1 cellular context compared by ENCODE assay signal in the genomic region with DNA sequence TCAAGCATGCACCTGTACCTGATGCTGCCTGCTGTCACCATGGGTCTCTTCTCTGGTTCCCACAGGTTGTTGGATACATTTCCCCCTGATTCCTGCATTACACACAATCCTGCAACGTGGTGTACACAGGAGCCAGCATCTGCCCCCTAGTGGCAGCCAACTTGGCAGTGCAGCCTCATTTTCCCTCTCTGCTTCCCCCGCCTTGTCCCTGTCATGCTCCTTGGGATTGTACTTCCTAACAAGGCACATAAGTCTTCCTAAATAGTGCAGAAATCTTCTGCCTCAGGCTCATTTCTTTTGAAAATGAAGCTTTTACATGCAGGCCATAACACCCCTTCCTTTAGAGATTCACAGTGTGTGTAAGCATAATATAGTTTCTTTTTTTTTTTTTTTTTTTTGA.
TF ChIP-seq lines count a peak whose summit lies in the region.

No MANE protein-coding gene starts in this region.

TF ChIP-seq in WTC11, 78 proteins besides CTCF, POLR2A, EP300 and RAD21 (continued from another document):
- TF ChIP-seq, protein P1, sequence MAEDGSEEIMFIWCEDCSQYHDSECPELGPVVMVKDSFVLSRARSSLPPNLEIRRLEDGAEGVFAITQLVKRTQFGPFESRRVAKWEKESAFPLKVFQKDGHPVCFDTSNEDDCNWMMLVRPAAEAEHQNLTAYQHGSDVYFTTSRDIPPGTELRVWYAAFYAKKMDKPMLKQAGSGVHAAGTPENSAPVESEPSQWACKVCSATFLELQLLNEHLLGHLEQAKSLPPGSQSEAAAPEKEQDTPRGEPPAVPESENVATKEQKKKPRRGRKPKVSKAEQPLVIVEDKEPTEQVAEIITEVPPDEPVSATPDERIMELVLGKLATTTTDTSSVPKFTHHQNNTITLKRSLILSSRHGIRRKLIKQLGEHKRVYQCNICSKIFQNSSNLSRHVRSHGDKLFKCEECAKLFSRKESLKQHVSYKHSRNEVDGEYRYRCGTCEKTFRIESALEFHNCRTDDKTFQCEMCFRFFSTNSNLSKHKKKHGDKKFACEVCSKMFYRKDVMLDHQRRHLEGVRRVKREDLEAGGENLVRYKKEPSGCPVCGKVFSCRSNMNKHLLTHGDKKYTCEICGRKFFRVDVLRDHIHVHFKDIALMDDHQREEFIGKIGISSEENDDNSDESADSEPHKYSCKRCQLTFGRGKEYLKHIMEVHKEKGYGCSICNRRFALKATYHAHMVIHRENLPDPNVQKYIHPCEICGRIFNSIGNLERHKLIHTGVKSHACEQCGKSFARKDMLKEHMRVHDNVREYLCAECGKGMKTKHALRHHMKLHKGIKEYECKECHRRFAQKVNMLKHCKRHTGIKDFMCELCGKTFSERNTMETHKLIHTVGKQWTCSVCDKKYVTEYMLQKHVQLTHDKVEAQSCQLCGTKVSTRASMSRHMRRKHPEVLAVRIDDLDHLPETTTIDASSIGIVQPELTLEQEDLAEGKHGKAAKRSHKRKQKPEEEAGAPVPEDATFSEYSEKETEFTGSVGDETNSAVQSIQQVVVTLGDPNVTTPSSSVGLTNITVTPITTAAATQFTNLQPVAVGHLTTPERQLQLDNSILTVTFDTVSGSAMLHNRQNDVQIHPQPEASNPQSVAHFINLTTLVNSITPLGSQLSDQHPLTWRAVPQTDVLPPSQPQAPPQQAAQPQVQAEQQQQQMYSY (CRISPR knock-in tag; IDR thresholded peaks at IDR 0.05), result no peak
- TF ChIP-seq, protein P2, sequence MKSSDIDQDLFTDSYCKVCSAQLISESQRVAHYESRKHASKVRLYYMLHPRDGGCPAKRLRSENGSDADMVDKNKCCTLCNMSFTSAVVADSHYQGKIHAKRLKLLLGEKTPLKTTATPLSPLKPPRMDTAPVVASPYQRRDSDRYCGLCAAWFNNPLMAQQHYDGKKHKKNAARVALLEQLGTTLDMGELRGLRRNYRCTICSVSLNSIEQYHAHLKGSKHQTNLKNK (CRISPR knock-in tag; IDR thresholded peaks at IDR 0.05), result no peak
- TF ChIP-seq GABPB1 (CRISPR knock-in tag; IDR thresholded peaks at IDR 0.05), result no peak
- no peak for TF ChIP-seq TCF7 (CRISPR knock-in tag; IDR thresholded peaks at IDR 0.05; ENCODE audit: low read depth)
- TF ChIP-seq, protein P3, sequence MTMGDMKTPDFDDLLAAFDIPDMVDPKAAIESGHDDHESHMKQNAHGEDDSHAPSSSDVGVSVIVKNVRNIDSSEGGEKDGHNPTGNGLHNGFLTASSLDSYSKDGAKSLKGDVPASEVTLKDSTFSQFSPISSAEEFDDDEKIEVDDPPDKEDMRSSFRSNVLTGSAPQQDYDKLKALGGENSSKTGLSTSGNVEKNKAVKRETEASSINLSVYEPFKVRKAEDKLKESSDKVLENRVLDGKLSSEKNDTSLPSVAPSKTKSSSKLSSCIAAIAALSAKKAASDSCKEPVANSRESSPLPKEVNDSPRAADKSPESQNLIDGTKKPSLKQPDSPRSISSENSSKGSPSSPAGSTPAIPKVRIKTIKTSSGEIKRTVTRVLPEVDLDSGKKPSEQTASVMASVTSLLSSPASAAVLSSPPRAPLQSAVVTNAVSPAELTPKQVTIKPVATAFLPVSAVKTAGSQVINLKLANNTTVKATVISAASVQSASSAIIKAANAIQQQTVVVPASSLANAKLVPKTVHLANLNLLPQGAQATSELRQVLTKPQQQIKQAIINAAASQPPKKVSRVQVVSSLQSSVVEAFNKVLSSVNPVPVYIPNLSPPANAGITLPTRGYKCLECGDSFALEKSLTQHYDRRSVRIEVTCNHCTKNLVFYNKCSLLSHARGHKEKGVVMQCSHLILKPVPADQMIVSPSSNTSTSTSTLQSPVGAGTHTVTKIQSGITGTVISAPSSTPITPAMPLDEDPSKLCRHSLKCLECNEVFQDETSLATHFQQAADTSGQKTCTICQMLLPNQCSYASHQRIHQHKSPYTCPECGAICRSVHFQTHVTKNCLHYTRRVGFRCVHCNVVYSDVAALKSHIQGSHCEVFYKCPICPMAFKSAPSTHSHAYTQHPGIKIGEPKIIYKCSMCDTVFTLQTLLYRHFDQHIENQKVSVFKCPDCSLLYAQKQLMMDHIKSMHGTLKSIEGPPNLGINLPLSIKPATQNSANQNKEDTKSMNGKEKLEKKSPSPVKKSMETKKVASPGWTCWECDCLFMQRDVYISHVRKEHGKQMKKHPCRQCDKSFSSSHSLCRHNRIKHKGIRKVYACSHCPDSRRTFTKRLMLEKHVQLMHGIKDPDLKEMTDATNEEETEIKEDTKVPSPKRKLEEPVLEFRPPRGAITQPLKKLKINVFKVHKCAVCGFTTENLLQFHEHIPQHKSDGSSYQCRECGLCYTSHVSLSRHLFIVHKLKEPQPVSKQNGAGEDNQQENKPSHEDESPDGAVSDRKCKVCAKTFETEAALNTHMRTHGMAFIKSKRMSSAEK (CRISPR knock-in tag; IDR thresholded peaks at IDR 0.05; ENCODE audit: borderline replicate concordance), result no peak
- TF ChIP-seq, protein P4, sequence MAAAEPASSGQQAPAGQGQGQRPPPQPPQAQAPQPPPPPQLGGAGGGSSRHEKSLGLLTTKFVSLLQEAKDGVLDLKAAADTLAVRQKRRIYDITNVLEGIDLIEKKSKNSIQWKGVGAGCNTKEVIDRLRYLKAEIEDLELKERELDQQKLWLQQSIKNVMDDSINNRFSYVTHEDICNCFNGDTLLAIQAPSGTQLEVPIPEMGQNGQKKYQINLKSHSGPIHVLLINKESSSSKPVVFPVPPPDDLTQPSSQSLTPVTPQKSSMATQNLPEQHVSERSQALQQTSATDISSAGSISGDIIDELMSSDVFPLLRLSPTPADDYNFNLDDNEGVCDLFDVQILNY (CRISPR knock-in tag; IDR thresholded peaks at IDR 0.05), result no peak
